ENCODE assay signal across 36 cellular contexts in the genomic region with DNA sequence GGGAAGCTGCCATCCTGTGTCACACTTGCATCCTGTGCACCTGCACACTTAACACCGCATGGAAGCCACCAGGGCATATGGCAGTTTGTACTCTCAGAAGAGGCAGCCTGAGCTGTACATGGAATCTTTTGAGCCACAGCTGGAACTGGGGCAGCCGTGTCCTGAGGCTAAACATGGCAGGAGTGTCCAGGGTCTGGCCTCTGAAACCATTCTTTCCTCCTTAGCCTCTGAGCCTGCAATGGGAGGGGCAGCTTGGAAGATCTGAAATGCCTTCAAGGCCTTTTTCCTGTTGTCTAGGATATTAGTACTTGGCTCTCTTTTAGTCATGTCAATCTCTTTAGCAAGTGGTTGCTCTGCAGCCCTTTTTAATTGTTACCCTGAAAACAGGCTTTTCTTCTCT. TPM values are rescaled to one million over a fixed set of nuclear protein-coding genes. Genes with fewer than 3 reads are reported as not detected.
"Had no signal": no experiment of that assay in that cellular context is flagged by ENCODE, and none has a peak within 500 bp of the region (broad histone marks: within the 10 kb centered on the region; RNA-seq: fewer than 3 reads in every experiment).

No MANE protein-coding gene starts in this region.

- FAIRE-seq: astrocyte, TTC549 had no signal

- H3K4me1 ChIP-seq: adrenal gland, breast epithelium had no signal

- H3K9me3 ChIP-seq: adrenal gland, body of pancreas, breast epithelium had no signal

- ATAC-seq: activated CD8-positive, alpha-beta T cell treated with anti-CD3 and anti-CD28 coated beads for 36 hours; activated naive CD4-positive, alpha-beta T cell treated with anti-CD3 and anti-CD28 coated beads, Interleukin-2, amount 50 U/mL, for 72 hours; activated T-cell treated with anti-CD3 and anti-CD28 coated beads, Interleukin-2, amount 50 U/mL, for 4 hours; activated T-cell treated with anti-CD3 and anti-CD28 coated beads, Interleukin-2, amount 50 U/mL, for 72 hours; activated T-helper 17 cell treated with anti-CD3 and anti-CD28 coated beads, Interleukin-2, amount 50 U/mL, for 72 hours; body of pancreas had no signal

- DNase-seq: activated B cell treated with CpG ODN at 0.5 μM for 24 hours; activated CD4-positive, alpha-beta memory T cell treated with anti-CD3 and anti-CD28 coated beads for 36 hours; activated CD4-positive, alpha-beta T cell treated with anti-CD3 and anti-CD28 coated beads for 4 hours; activated CD4-positive, alpha-beta T cell treated with anti-CD3 and anti-CD28 coated beads, Interleukin-2, amount 10 ng/mL, durations not matched to agents 24 days and 14 days; activated CD4-positive, alpha-beta T cell treated with anti-CD3 and anti-CD28 coated beads, Interleukin-2, amount 50 U/mL, for 1 hour; activated CD4-positive, alpha-beta T cell treated with anti-CD3 and anti-CD28 coated beads, Interleukin-2, amount 50 U/mL, for 4 hours; activated CD4-positive, CD25-positive, alpha-beta regulatory T cell treated with anti-CD3 and anti-CD28 coated beads, Interleukin-2, amount 50 U/mL, for 72 hours; activated CD8-positive, alpha-beta memory T cell treated with anti-CD3 and anti-CD28 coated beads, Interleukin-2, amount 50 U/mL, for 4 hours; activated CD8-positive, alpha-beta T cell treated with anti-CD3 and anti-CD28 coated beads for 36 hours; activated effector memory CD4-positive, alpha-beta T cell treated with anti-CD3 and anti-CD28 coated beads, Interleukin-2, amount 50 U/mL, for 16 hours; activated gamma-delta T cell treated with Interleukin-2 at 50 U/mL for 16 hours; activated naive CD4-positive, alpha-beta T cell; activated naive CD4-positive, alpha-beta T cell treated with anti-CD3 and anti-CD28 coated beads for 36 hours; activated naive CD4-positive, alpha-beta T cell treated with anti-CD3 and anti-CD28 coated beads, Interleukin-2, amount 50 U/mL, for 16 hours; activated naive CD8-positive, alpha-beta T cell treated with anti-CD3 and anti-CD28 coated beads for 36 hours; activated T-cell treated with anti-CD3 and anti-CD28 coated beads for 4 hours; activated T-cell treated with anti-CD3 and anti-CD28 coated beads, Interleukin-2, amount 50 U/mL, for 1 hour; activated T-cell treated with anti-CD3 and anti-CD28 coated beads, Interleukin-2, amount 50 U/mL, for 4 hours; activated T-cell treated with anti-CD3 and anti-CD28 coated beads, Interleukin-2, amount 50 U/mL, for 72 hours; adrenal gland; amniotic stem cell; aorta; body of pancreas; brain microvascular endothelial cell; caudate nucleus; T-helper 1 cell; T-helper 2 cell; T-helper 9 cell had no signal

- H3K36me3 ChIP-seq: adrenal gland, brain microvascular endothelial cell, breast epithelium, cardiac muscle cell had no signal

- H3K27me3 ChIP-seq: adrenal gland, body of pancreas, brain microvascular endothelial cell, breast epithelium, cardiac muscle cell had no signal

- H3K4me3 ChIP-seq: adrenal gland, body of pancreas, breast epithelium, cardiac muscle cell had no signal

- H3K27ac ChIP-seq: adrenal gland, body of pancreas, brain microvascular endothelial cell, breast epithelium, cardiac muscle cell, VCaP had no signal

RNA-seq across cellular contexts. Expression of a gene that starts 16.4 kb away (rescaled TPM):
- total RNA-seq: activated B cell treated with CpG ODN at 0.5 μM for 24 hours; activated CD4-positive, alpha-beta T cell treated with anti-CD3 and anti-CD28 coated beads, Interleukin-2, amount 10 ng/mL, durations not matched to agents 24 days and 14 days; activated CD8-positive, alpha-beta T cell treated with anti-CD3 and anti-CD28 coated beads for 36 hours; activated naive CD8-positive, alpha-beta T cell treated with anti-CD3 and anti-CD28 coated beads for 36 hours; activated T-helper 1 cell treated with anti-CD3 and anti-CD28 coated beads, Interleukin-12 subunit alpha, Interleukin-12 subunit beta, Interleukin-2, Interleukin-4 antibody, amounts not matched to agents 30 ng/mL and 10 ng/mL and 1 ng/mL, durations not matched to agents 14 hours and 24 hours and 36 hours had no signal
